15 cellular contexts compared by ENCODE assay signal in genomic region chr18:44342167-44342566, GRCh38.
DNase-seq lines count a peak whose midpoint lies in the region; ATAC-seq and TF ChIP-seq lines count a peak whose summit lies in the region.
"Had no signal": no experiment of that assay in that cellular context is flagged by ENCODE, and none has a peak within 500 bp of the region (broad histone marks: within the 10 kb centered on the region; RNA-seq: fewer than 3 reads in every experiment).

No MANE protein-coding gene starts in this region.

- no TSS peak for BruUV-seq in PC-9 (replicated peaks; lab: Mats Ljungman, UMichigan)

- H3K14ac ChIP-seq in trophoblast cell (ENCODE audit: low read length): peak overlapping the region; percentile 15

- H4K20me1 ChIP-seq in PC-9 (ENCODE audit: insufficient read depth): no peaks in the 10 kb centered on the region

- H2AFZ ChIP-seq in PC-9 (peak overlapping the region; percentile 58; the same call in 1 of the 2 replicates), trophoblast cell (ENCODE audit: insufficient read depth, low read length, poor library complexity) (no peak overlapping the region)

- H3K4me2 ChIP-seq in PC-9 (peak overlapping the region; percentile 69), trophoblast cell (ENCODE audit: low read length) (no peak overlapping the region)
- H3K4me2 ChIP-seq: A549 had no signal

- H4K91ac ChIP-seq in trophoblast cell (ENCODE audit: low read depth, low read length): peak overlapping the region; percentile 5

- TF ChIP-seq CTCF in PC-9 (conservative IDR thresholded peaks at IDR 0.05): no peak
- TF ChIP-seq CTCF in epithelial cell of esophagus (IDR thresholded peaks at IDR 0.05; ENCODE audit: insufficient read depth, low read depth, low read length, missing control alignments): no peak
- TF ChIP-seq CTCF in esophagus muscularis mucosa (IDR thresholded peaks at IDR 0.05): no peak

- no peak overlapping the region for H4K8ac ChIP-seq in trophoblast cell (ENCODE audit: low read depth, low read length)

- TF ChIP-seq EP300 in esophagus muscularis mucosa (IDR thresholded peaks at IDR 0.05): no peak

- WGBS in trophoblast cell (ENCODE audit: extremely low coverage, insufficient coverage, insufficient read length): no CpG with 5 or more reads among the region's 2 CpGs
- 83% methylated on average over 2 of the region's 2 CpGs for WGBS in esophagus muscularis mucosa

- H3F3A ChIP-seq in PC-9 (ENCODE audit: insufficient read depth, low read depth): peaks cover 26% of the 10 kb centered on the region; the same call in 1 of the 2 replicates

- H3K36me3 ChIP-seq in PC-9 (ENCODE audit: low read depth) (no peaks in the 10 kb centered on the region; the same call in 1 of the 2 replicates), trophoblast cell (ENCODE audit: control insufficient read depth in 1 of 2, insufficient read depth in 2 of 2, low read length in 2 of 2) (no peaks in the 10 kb centered on the region), esophagus muscularis mucosa (no peaks in the 10 kb centered on the region)

- peak overlapping the region; percentile 19; the same call in 1 of the 2 replicates for H3K4me3 ChIP-seq in PC-9
- H3K4me3 ChIP-seq in epithelial cell of esophagus (ENCODE audit: low read length): no peak overlapping the region
- H3K4me3 ChIP-seq in trophoblast cell (ENCODE audit: low read depth, low read length): no peak overlapping the region
- H3K4me3 ChIP-seq in esophagus muscularis mucosa: no peak overlapping the region
- H3K4me3 ChIP-seq: A549 had no signal

- no peak overlapping the region for H2AK5ac ChIP-seq in trophoblast cell (ENCODE audit: low read length)

- H4K12ac ChIP-seq in trophoblast cell (ENCODE audit: low read depth, low read length): no peak overlapping the region

- H3K4me1 ChIP-seq in PC-9 (replicated peaks; ENCODE audit: insufficient read depth): peaks cover 40% of the 10 kb centered on the region
- H3K4me1 ChIP-seq in trophoblast cell (ENCODE audit: control insufficient read depth in 1 of 2, insufficient read depth in 2 of 2, low read length in 2 of 2): peaks cover 4 to 7% of the 10 kb centered on the region in 2 experiments
- H3K4me1 ChIP-seq in esophagus muscularis mucosa: peaks cover 0 to 6% (median 3%) of the 10 kb centered on the region in 4 donors
- H3K4me1 ChIP-seq: A549 had no signal

- POLR2A ChIA-PET in PC-9 (lab: Charles Lee; ENCODE audit: unreplicated experiment): interaction anchor here (0.6 kb wide), 1 partner anchor 223 kb away, joined by 4 read pairs; no protein-coding TSS in a partner anchor

- no peak overlapping the region for H3K18ac ChIP-seq in trophoblast cell (ENCODE audit: low read length)

- CTCF ChIA-PET in PC-9 (lab: Charles Lee): no interaction called here

- no peak overlapping the region for H3K23ac ChIP-seq in trophoblast cell (ENCODE audit: low read length)

- no peak for TF ChIP-seq POLR2A in esophagus muscularis mucosa (IDR thresholded peaks at IDR 0.05; ENCODE audit: low read depth)

- H3K4ac ChIP-seq in trophoblast cell (ENCODE audit: low read depth, low read length): no peak overlapping the region

- intact Hi-C loops in PC-9 (cut with micrococcal nuclease; ENCODE audit: unreplicated experiment): loop anchor here (2.0 to 5.0 kb wide), 4 partner anchors 247 to 555 kb away; no protein-coding TSS in a partner anchor
- intact Hi-C loops in esophagus muscularis mucosa (cut with DNase I): no loop called here

- ATAC-seq in HG03520 (IDR thresholded peaks at IDR 0.05; ENCODE audit: unreplicated experiment) (no peak), GM21360 (IDR thresholded peaks at IDR 0.05; ENCODE audit: unreplicated experiment) (no peak), GM19452 (IDR thresholded peaks at IDR 0.05; ENCODE audit: unreplicated experiment) (no peak)
- ATAC-seq: A549 had no signal

- H2BK12ac ChIP-seq in trophoblast cell (ENCODE audit: low read length): peak overlapping the region; percentile 15

- no peak overlapping the region for H3K9ac ChIP-seq in trophoblast cell (ENCODE audit: low read length)

- no peak overlapping the region for H2BK120ac ChIP-seq in trophoblast cell (ENCODE audit: insufficient read depth, low read length, poor library complexity)

- no peak overlapping the region for H2BK5ac ChIP-seq in trophoblast cell (ENCODE audit: low read depth, low read length, poor library complexity)

- H3K79me2 ChIP-seq in PC-9 (ENCODE audit: low read depth): no peaks in the 10 kb centered on the region
- H3K79me2 ChIP-seq in trophoblast cell (ENCODE audit: control insufficient read depth, insufficient read depth, low read length, poor library complexity): no peaks in the 10 kb centered on the region

- H3K27ac ChIP-seq in PC-9: peak overlapping the region; percentile 85
- H3K27ac ChIP-seq in trophoblast cell (ENCODE audit: low read depth, low read length): no peak overlapping the region
- no peak overlapping the region for H3K27ac ChIP-seq in esophagus muscularis mucosa (replicated peaks in 1 of 4)
- H3K27ac ChIP-seq: A549 had no signal

- H3K9me3 ChIP-seq in PC-9 (ENCODE audit: insufficient read depth, low read depth): peaks cover 10% of the 10 kb centered on the region
- H3K9me3 ChIP-seq in trophoblast cell (ENCODE audit: insufficient read depth, low read depth, low read length): peaks cover 2% of the 10 kb centered on the region
- no peaks in the 10 kb centered on the region for H3K9me3 ChIP-seq in esophagus muscularis mucosa
- H3K9me3 ChIP-seq: A549 had no signal

- DNase-seq in EL (peak; percentile 36), PC-9 (peak in 1 of 2 experiments; percentile 83), epithelial cell of esophagus (ENCODE audit: low read depth) (peak; percentile 79), trophoblast cell (no peak), esophagus muscularis mucosa (ENCODE audit: extremely low spot score) (no peak)
- DNase-seq: DMS 273 treated with DMSO at 0.1 percent for 48 hours, GOT3, Kasumi-1, NCI-H187, RPMI8226, SW 1271 had no signal

- H3K27me3 ChIP-seq in PC-9 (ENCODE audit: insufficient read depth, low read depth) (no peaks in the 10 kb centered on the region), trophoblast cell (ENCODE audit: insufficient read depth, low read length) (no peaks in the 10 kb centered on the region), esophagus muscularis mucosa (no peaks in the 10 kb centered on the region)

- H3K79me1 ChIP-seq in trophoblast cell (ENCODE audit: low read length): peaks cover 9% of the 10 kb centered on the region

- H3K9me2 ChIP-seq in PC-9 (ENCODE audit: insufficient read depth): no peaks in the 10 kb centered on the region

Comparison
In these comparisons a context has a peak if more than half of its experiments do, and no peak if none do; other contexts are left out.
1. DNase-seq: peak in EL (single experiment) and epithelial cell of esophagus (single experiment); none in trophoblast cell (0 of 2) and esophagus muscularis mucosa (single experiment).